1 cellular context compared by ENCODE assay signal in genomic region chr4:2263701-2264321, GRCh38.
TF ChIP-seq lines count a peak whose summit lies in the region.

No MANE protein-coding gene starts in this region.

TF ChIP-seq in IMR-90, 13 proteins besides CTCF, POLR2A, EP300 and RAD21:
- TF ChIP-seq ELK1 (IDR thresholded peaks at IDR 0.05; ENCODE audit: borderline replicate concordance, low read depth, low read length) (no peak), FOS (IDR thresholded peaks at IDR 0.05; ENCODE audit: low read depth, low read length) (no peak), BHLHE40 (IDR thresholded peaks at IDR 0.05; ENCODE audit: low read depth, low read length) (no peak), NFE2L2 (IDR thresholded peaks at IDR 0.05; ENCODE audit: low read depth, low read length) (no peak), RFX5 (IDR thresholded peaks at IDR 0.05; ENCODE audit: low read depth, low read length) (no peak)
